ENCODE assay signal across 15 cellular contexts in genomic region chr12:105033851-105034250, GRCh38.
"Had no signal": no experiment of that assay in that cellular context is flagged by ENCODE, and none has a peak within 500 bp of the region (broad histone marks: within the 10 kb centered on the region; RNA-seq: fewer than 3 reads in every experiment).

No MANE protein-coding gene starts in this region.

- DNase-seq: activated CD8-positive, alpha-beta memory T cell treated with anti-CD3 and anti-CD28 coated beads, Interleukin-2, amount 50 U/mL, for 48 hours; activated gamma-delta T cell; colonic mucosa; effector CD4-positive, alpha-beta T cell; foreskin melanocyte; head of caudate nucleus; left ventricle myocardium inferior; pancreas; SK-N-SH; stimulated activated CD4-positive, alpha-beta T cell treated with anti-CD3 and anti-CD28 coated beads, Interleukin-2, amount 100 ng/mL, for 48 hours; stomach had no signal

- H3K4me2 ChIP-seq: neural progenitor cell, SK-N-SH had no signal

- H3K9me3 ChIP-seq: colonic mucosa, left ventricle myocardium inferior, pancreas, SK-N-SH, stomach, thoracic aorta had no signal

- H3K4me1 ChIP-seq: colonic mucosa, left ventricle myocardium inferior, neural progenitor cell had no signal

- H3K27me3 ChIP-seq: cardiac muscle cell, colonic mucosa, neural progenitor cell, pancreas, stomach had no signal

- H3K27ac Mint-ChIP-seq: neural progenitor cell had no signal

- H3K4me1 Mint-ChIP-seq: neural progenitor cell had no signal

- H3K9ac ChIP-seq: neural progenitor cell, SK-N-SH had no signal

- H2AFZ ChIP-seq: neural progenitor cell had no signal

- H3K27ac ChIP-seq: colonic mucosa, left ventricle myocardium inferior, neural progenitor cell, pancreas, stomach, VCaP had no signal

- H3K4me3 Mint-ChIP-seq: neural progenitor cell had no signal

- H3K4me3 ChIP-seq: cardiac muscle cell, colonic mucosa, left ventricle myocardium inferior, neural progenitor cell, pancreas, stomach, thoracic aorta had no signal

- H3K9me3 Mint-ChIP-seq: neural progenitor cell had no signal

- H3K36me3 Mint-ChIP-seq: neural progenitor cell had no signal

- ATAC-seq: pancreas had no signal

- H3K36me3 ChIP-seq: cardiac muscle cell, colonic mucosa, left ventricle myocardium inferior, neural progenitor cell, thoracic aorta had no signal
